Comparison of ENCODE assay signal across 1 cellular context in the genomic region with DNA sequence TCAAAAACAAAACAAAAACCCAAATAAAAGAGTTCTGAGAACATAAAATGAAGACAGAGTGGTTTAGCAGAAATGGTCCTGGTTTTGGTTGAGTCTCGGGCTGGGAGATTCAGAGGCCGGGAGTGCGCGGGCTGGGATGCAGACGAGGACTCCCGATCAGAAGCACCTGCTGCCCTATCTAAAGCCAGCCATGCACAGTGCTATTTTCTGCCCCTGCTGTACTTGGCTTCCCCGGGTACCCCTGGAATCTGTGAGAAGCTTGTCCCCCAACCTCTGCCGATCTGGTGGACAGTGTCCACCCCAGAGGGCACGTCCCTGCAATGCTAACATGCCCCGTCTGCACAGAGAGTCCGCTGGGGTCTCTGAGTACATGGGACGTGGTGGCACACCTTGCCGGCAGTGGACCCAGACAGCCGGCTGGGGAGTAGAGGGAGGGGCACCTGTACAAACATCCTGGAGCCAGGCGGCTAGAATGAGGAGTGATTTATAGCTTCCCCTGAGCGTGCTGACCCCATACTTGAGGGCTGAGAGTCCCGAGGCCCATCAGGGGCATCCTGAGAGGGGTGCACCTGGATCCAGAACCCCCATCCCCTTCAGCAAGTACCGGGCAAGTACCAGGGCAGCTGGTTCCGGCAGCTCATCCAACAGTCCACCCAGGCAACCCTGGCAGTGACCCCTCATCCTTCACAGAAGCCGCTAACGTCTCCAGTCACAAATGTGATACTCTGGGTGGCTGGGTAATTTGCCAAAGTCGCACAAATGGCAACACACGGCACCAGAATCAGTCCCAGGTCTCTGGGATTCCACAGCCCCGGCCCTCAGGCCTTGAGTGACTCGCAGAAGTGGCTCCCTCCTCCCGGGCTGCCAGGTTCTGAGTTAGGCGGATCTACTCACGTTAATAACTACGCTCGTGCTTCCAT.
TF ChIP-seq lines count a peak whose summit lies in the region.

No MANE protein-coding gene starts in this region.

TF ChIP-seq in WTC11, 78 proteins besides CTCF, POLR2A, EP300 and RAD21 (continued from another document):
- TF ChIP-seq ATF6 (CRISPR knock-in tag; IDR thresholded peaks at IDR 0.05), result no peak
TF ChIP-seq in WTC11: peak in this region for 0.
